Comparison of ENCODE assay signal across 22 cellular contexts in genomic region chr18:77777126-77777525, GRCh38.
A peak's percentile ranks its signal among the peaks of the same experiment; 100 is the strongest.
DNase-seq lines count a peak whose midpoint lies in the region; ATAC-seq and TF ChIP-seq lines count a peak whose summit lies in the region.
"Had no signal": no experiment of that assay in that cellular context is flagged by ENCODE, and none has a peak within 500 bp of the region (broad histone marks: within the 10 kb centered on the region; RNA-seq: fewer than 3 reads in every experiment).

No MANE protein-coding gene starts in this region.

- H3K27me3 ChIP-seq in lower lobe of right lung (ENCODE audit: low read depth): no peaks in the 10 kb centered on the region
- H3K27me3 ChIP-seq: BE2C; BLaER1 treated with 17β-estradiol and CSF1 and Interleukin-3, amounts not matched to agents 10 nM and 100 nM had no signal

- no peak for TF ChIP-seq CTCF in lower lobe of right lung (IDR thresholded peaks at IDR 0.05)

- intact Hi-C loops in lower lobe of right lung (cut with DNase I): no loop called here

- no peak for ATAC-seq in lower lobe of right lung
- ATAC-seq: A549 had no signal

- no peaks in the 10 kb centered on the region for H3K4me1 ChIP-seq in lower lobe of right lung
- H3K4me1 ChIP-seq: A549; BE2C; BLaER1 treated with 17β-estradiol and CSF1 and Interleukin-3, amounts not matched to agents 10 nM and 100 nM; HAP-1 had no signal

- H3K27ac ChIP-seq in lower lobe of right lung: no peak overlapping the region
- H3K27ac ChIP-seq: A549; BLaER1 treated with 17β-estradiol and CSF1 and Interleukin-3, amounts not matched to agents 10 nM and 100 nM had no signal

- no peaks in the 10 kb centered on the region for H3K36me3 ChIP-seq in lower lobe of right lung
- H3K36me3 ChIP-seq: BE2C; BLaER1 treated with 17β-estradiol and CSF1 and Interleukin-3, amounts not matched to agents 10 nM and 100 nM; HAP-1 had no signal

- H3K4me3 ChIP-seq in lower lobe of right lung: no peak overlapping the region
- H3K4me3 ChIP-seq: A549; BLaER1 treated with 17β-estradiol and CSF1 and Interleukin-3, amounts not matched to agents 10 nM and 100 nM; HAP-1 had no signal

- H3K9me3 ChIP-seq in lower lobe of right lung: no peaks in the 10 kb centered on the region
- H3K9me3 ChIP-seq: A549, BE2C, HAP-1 had no signal

- DNase-seq in COR-L47 (lab: John Stamatoyannopoulos, UW) (peak; percentile 84), NCI-H146 (lab: John Stamatoyannopoulos, UW) (peak; percentile 94), NCI-H748 (lab: John Stamatoyannopoulos, UW; ENCODE audit: unreplicated experiment) (peak; percentile 78), cerebellum (ENCODE audit: low spot score) (peak; percentile 53), lower lobe of right lung (no peak), HUDEP-2 (lab: John Stamatoyannopoulos, UW; ENCODE audit: unreplicated experiment in 76 of 76) (no peak), NCI-H226 (no peak), SW 1271 (lab: John Stamatoyannopoulos, UW) (no peak)
- DNase-seq: 8988T; ACHN; AML-193; BE2C; Calu3; CD4-positive, alpha-beta T cell; CD8-positive, alpha-beta memory T cell; DMS53; DMS79 treated with DMSO at 0.1 percent for 48 hours; GOT3; HFFc6 had no signal

Comparison
In these comparisons a context has a peak if more than half of its experiments do, and no peak if none do; other contexts are left out.
1. DNase-seq: peak in COR-L47 (single experiment), NCI-H146 (single experiment), NCI-H748 (single experiment) and cerebellum (single experiment); none in lower lobe of right lung (single experiment), HUDEP-2 (0 of 76), NCI-H226 (single experiment) and SW 1271 (0 of 2).